ENCODE assay signal across 17 cellular contexts in genomic region chr6:41588083-41588482, GRCh38. TPM values are rescaled to one million over a fixed set of nuclear protein-coding genes. Genes with fewer than 3 reads are reported as not detected.
"Had no signal": no experiment of that assay in that cellular context is flagged by ENCODE, and none has a peak within 500 bp of the region (broad histone marks: within the 10 kb centered on the region; RNA-seq: fewer than 3 reads in every experiment).

No MANE protein-coding gene starts in this region.

- H3K27me3 Mint-ChIP-seq: activated naive CD8-positive, alpha-beta T cell treated with anti-CD3 and anti-CD28 coated beads, Interleukin-2, amount 50 U/mL, for 24 hours; naive B cell had no signal

- H2AFZ ChIP-seq: hepatocyte had no signal

- H3K27me3 ChIP-seq: ascending aorta, esophagus muscularis mucosa, hepatocyte, left lung, pancreas, transverse colon had no signal

- H3K9me3 Mint-ChIP-seq: activated naive CD4-positive, alpha-beta T cell treated with anti-CD3 and anti-CD28 coated beads for 36 hours; activated naive CD8-positive, alpha-beta T cell treated with anti-CD3 and anti-CD28 coated beads, Interleukin-2, amount 50 U/mL, for 24 hours had no signal

- H3K4me3 Mint-ChIP-seq: activated naive CD4-positive, alpha-beta T cell treated with anti-CD3 and anti-CD28 coated beads for 36 hours; activated naive CD8-positive, alpha-beta T cell treated with anti-CD3 and anti-CD28 coated beads, Interleukin-2, amount 50 U/mL, for 24 hours had no signal

- H3K36me3 ChIP-seq: transverse colon had no signal

- H3K4me2 ChIP-seq: hepatocyte had no signal

- DNase-seq: activated CD4-positive, alpha-beta T cell treated with anti-CD3 and anti-CD28 coated beads, Interleukin-2, amount 50 U/mL, for 1 hour; activated naive CD4-positive, alpha-beta T cell treated with anti-CD3 and anti-CD28 coated beads for 36 hours; activated naive CD8-positive, alpha-beta T cell treated with anti-CD3 and anti-CD28 coated beads, Interleukin-2, amount 50 U/mL, for 24 hours; islet precursor cell; mammary epithelial cell; naive B cell; stimulated activated CD4-positive, alpha-beta T cell treated with anti-CD3 and anti-CD28 coated beads, Interleukin-12 subunit alpha, Interleukin-12 subunit beta, amount 100 ng/mL, for 4 hours; stimulated activated CD4-positive, alpha-beta T cell treated with anti-CD3 and anti-CD28 coated beads, Interleukin-2, amount 100 ng/mL, for 24 hours; transverse colon had no signal

- H3K27ac ChIP-seq: ascending aorta, esophagus muscularis mucosa, hepatocyte, left lung, pancreas, transverse colon had no signal

- H3K4me1 Mint-ChIP-seq: activated naive CD8-positive, alpha-beta T cell treated with anti-CD3 and anti-CD28 coated beads, Interleukin-2, amount 50 U/mL, for 24 hours had no signal

- H3K4me1 ChIP-seq: ascending aorta, left lung had no signal

- ATAC-seq: activated naive CD8-positive, alpha-beta T cell treated with anti-CD3 and anti-CD28 coated beads, Interleukin-2, amount 50 U/mL, for 24 hours; left lung had no signal

- H3K9me3 ChIP-seq: ascending aorta, esophagus muscularis mucosa, left lung, pancreas, transverse colon had no signal

- H3K4me3 ChIP-seq: ascending aorta, esophagus muscularis mucosa, hepatocyte, left lung, pancreas, transverse colon had no signal

- H3K27ac Mint-ChIP-seq: activated naive CD4-positive, alpha-beta T cell treated with anti-CD3 and anti-CD28 coated beads for 36 hours; activated naive CD8-positive, alpha-beta T cell treated with anti-CD3 and anti-CD28 coated beads, Interleukin-2, amount 50 U/mL, for 24 hours had no signal

RNA-seq across cellular contexts. Expression of gene MDFI, which starts 50.2 kb away (rescaled TPM):
- total RNA-seq: activated CD8-positive, alpha-beta memory T cell treated with anti-CD3 and anti-CD28 coated beads for 36 hours; activated naive CD4-positive, alpha-beta T cell treated with anti-CD3 and anti-CD28 coated beads for 36 hours; mononuclear cell; T-helper 2 cell treated with Interferon-gamma antibody and Interleukin-4, amounts not matched to agents 100 ng/mL and 5 ng/mL, for 36 hours had no signal
